ENCODE assay signal across 8 cellular contexts in the genomic region with DNA sequence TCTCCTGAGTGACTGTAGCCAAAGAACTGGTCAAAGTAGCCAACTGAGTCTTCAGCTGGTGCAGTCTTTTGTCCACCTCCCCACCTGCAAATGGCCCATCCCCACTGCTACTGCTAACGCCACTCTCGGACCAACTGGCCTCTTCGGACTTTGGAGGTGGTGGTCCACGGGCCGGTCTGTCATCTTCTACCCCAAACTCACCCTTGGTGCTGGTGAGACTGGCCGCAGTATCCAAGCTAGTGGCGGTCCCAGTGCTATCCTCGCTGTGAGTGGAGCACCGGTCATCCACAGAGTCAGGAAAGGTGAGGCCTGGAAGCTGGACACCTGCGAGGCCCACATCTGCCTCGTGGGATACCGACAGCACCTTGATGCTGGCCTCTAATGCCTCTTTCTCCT. TPM values are rescaled to one million over a fixed set of nuclear protein-coding genes. Genes with fewer than 3 reads are reported as not detected.
A peak's percentile ranks its signal among the peaks of the same experiment; 100 is the strongest.
DNase-seq lines count a peak whose midpoint lies in the region; ATAC-seq and TF ChIP-seq lines count a peak whose summit lies in the region.

No MANE protein-coding gene starts in this region.

- peaks cover 84% of the 10 kb centered on the region for H3K4me1 Mint-ChIP-seq in brain

- peaks cover 10% of the 10 kb centered on the region for H3K27me3 Mint-ChIP-seq in brain

- peak overlapping the region in 4 of 5 experiments; percentile 56 to 96 (median 90) for H3K27ac Mint-ChIP-seq in brain

- TF ChIP-seq CTCF in heart left ventricle (IDR thresholded peaks at IDR 0.05) (no peak), brain (conservative IDR thresholded peaks at IDR 0.05) (no peak), upper lobe of right lung (IDR thresholded peaks at IDR 0.05) (no peak)

- H2BK15ac ChIP-seq in mesendoderm (replicated peaks; ENCODE audit: low read depth), result no peak overlapping the region

- no peak for DNase-seq in heart left ventricle
- no peak for DNase-seq in cardiac septum (ENCODE audit: low spot score)
- no peak for DNase-seq in mesendoderm
- DNase-seq in upper lobe of right lung, result no peak
- no peak for DNase-seq in 8988T
- no peak for DNase-seq in NCI-H446 treated with DMSO at 0.1 percent for 48 hours (lab: John Stamatoyannopoulos, UW)

- H3K18ac ChIP-seq in mesendoderm (ENCODE audit: low read length), result no peak overlapping the region

- H3K9me3 Mint-ChIP-seq in brain, result peaks cover 0 to 3% (median 0%) of the 10 kb centered on the region in 5 experiments

- peak overlapping the region; percentile 53 to 99 (median 82) for H3K4me3 ChIP-seq in heart left ventricle
- peak overlapping the region; percentile 70 for H3K4me3 ChIP-seq in mesendoderm (ENCODE audit: low read length)
- peak overlapping the region; percentile 91 for H3K4me3 ChIP-seq in upper lobe of right lung

- H3K9ac ChIP-seq in mesendoderm (ENCODE audit: low read length), result peak overlapping the region; percentile 76

- H3K79me2 ChIP-seq in mesendoderm (ENCODE audit: control insufficient read depth, insufficient read depth, low read length), result peaks cover 14% of the 10 kb centered on the region

- H3K4me1 ChIP-seq in heart left ventricle (peaks cover 19 to 71% (median 54%) of the 10 kb centered on the region in 12 donors), mesendoderm (ENCODE audit: control insufficient read depth, low read depth, low read length) (peaks cover 3% of the 10 kb centered on the region), upper lobe of right lung (peaks cover 54% of the 10 kb centered on the region)

- H3K9me3 ChIP-seq in heart left ventricle (no peaks in the 10 kb centered on the region), upper lobe of right lung (no peaks in the 10 kb centered on the region)

- peaks cover 27% of the 10 kb centered on the region for H3K79me1 ChIP-seq in mesendoderm (ENCODE audit: low read length)

- no peak overlapping the region for H4K8ac ChIP-seq in mesendoderm (ENCODE audit: low read depth, low read length)

- H3K36me3 ChIP-seq in heart left ventricle (peaks cover 0 to 39% (median 32%) of the 10 kb centered on the region in 9 donors), mesendoderm (ENCODE audit: control insufficient read depth, insufficient read depth, low read length) (no peaks in the 10 kb centered on the region), upper lobe of right lung (peaks cover 33% of the 10 kb centered on the region)

- intact Hi-C loops in heart left ventricle (cut with DNase I) (loop anchor here in 7 of 10 donors (5.0 to 10.0 kb wide), 3 partner anchors 68 to 192 kb away; a partner anchor contains a TSS), cardiac septum (cut with DNase I) (loop anchor here (5.0 kb wide), 2 partner anchors 192 to 332 kb away; a partner anchor contains a TSS), upper lobe of right lung (cut with DNase I) (no loop called here)

- no peak overlapping the region for H2BK5ac ChIP-seq in mesendoderm (ENCODE audit: low read length)

- ATAC-seq in heart left ventricle, result no peak
- ATAC-seq in upper lobe of right lung, result no peak
- no peak for ATAC-seq in GM18868 (IDR thresholded peaks at IDR 0.05; ENCODE audit: unreplicated experiment)

- no peak overlapping the region for H2AK5ac ChIP-seq in mesendoderm (ENCODE audit: low read length)

- H3K4me3 Mint-ChIP-seq in brain, result peak overlapping the region; percentile 93 to 98 (median 96)

- no peak overlapping the region for H3K23ac ChIP-seq in mesendoderm (ENCODE audit: low read length)

- peaks cover 49% of the 10 kb centered on the region for H3K36me3 Mint-ChIP-seq in brain

- WGBS in heart left ventricle, 4 donors, result 32 to 36% (median 33%) methylated on average over 12 of the region's 12 CpGs
- no CpG with 5 or more reads among the region's 12 CpGs for WGBS in mesendoderm (ENCODE audit: extremely low coverage, insufficient coverage, low lambda C conversion rate)

- H2BK120ac ChIP-seq in mesendoderm (ENCODE audit: low read depth, low read length), result no peak overlapping the region

- H3K4ac ChIP-seq in mesendoderm (ENCODE audit: low read depth, low read length), result no peak overlapping the region

- H4K5ac ChIP-seq in mesendoderm (ENCODE audit: low read length), result no peak overlapping the region

- peak overlapping the region; percentile 63 for H3K4me2 ChIP-seq in mesendoderm (ENCODE audit: low read length)

- no peaks in the 10 kb centered on the region for H3K27me3 ChIP-seq in heart left ventricle
- no peaks in the 10 kb centered on the region for H3K27me3 ChIP-seq in mesendoderm (ENCODE audit: insufficient read depth, low read length, poor library complexity)
- no peaks in the 10 kb centered on the region for H3K27me3 ChIP-seq in upper lobe of right lung

- H3K56ac ChIP-seq in mesendoderm (ENCODE audit: low read length), result peak overlapping the region; percentile 76

- TF ChIP-seq POLR2A in heart left ventricle (IDR thresholded peaks at IDR 0.05), result no peak

- H3K27ac ChIP-seq in heart left ventricle, result peak overlapping the region in 9 of 12 donors; percentile 14 to 95 (median 92)
- H3K27ac ChIP-seq in mesendoderm (ENCODE audit: low read depth, low read length), result no peak overlapping the region
- H3K27ac ChIP-seq in upper lobe of right lung, result peak overlapping the region; percentile 89

RNA-seq across cellular contexts. Expression of a gene that starts 0.8 kb away (rescaled TPM):
- total RNA-seq in heart left ventricle (10 to 100 TPM in 2 of 9 donors, 1 to 10 TPM in 7; 5.8 to 12.8 (median 8.0) TPM), cardiac septum (6.8 TPM), upper lobe of right lung (18.1 TPM)
- polyA plus RNA-seq in heart left ventricle (10 to 100 TPM in 1 of 2 donors, 1 to 10 TPM in 1; 2.2 to 12.1 TPM), brain (ENCODE audit: insufficient read depth, low read depth, low replicate concordance) (9.7 TPM)
- polyA plus RNA-seq in mesendoderm (2013, experiment 1 of 2), result 7.3 TPM
- polyA plus RNA-seq in mesendoderm (2013, experiment 2 of 2), result 7.7 TPM

RNA-seq across cellular contexts. Expression of a gene that starts 3.6 kb away (rescaled TPM):
- total RNA-seq in heart left ventricle (100 to 1,000 TPM in 3 of 9 donors, 10 to 100 TPM in 6; 85.3 to 196 (median 96.3) TPM), cardiac septum (102 TPM), upper lobe of right lung (92.9 TPM)
- polyA plus RNA-seq in heart left ventricle (100 to 1,000 TPM; 136 to 173 TPM), brain (ENCODE audit: insufficient read depth, low read depth, low replicate concordance) (328 TPM)
- polyA plus RNA-seq in mesendoderm (2013, experiment 1 of 2), result 102 TPM
- 97.3 TPM for polyA plus RNA-seq in mesendoderm (2013, experiment 2 of 2)

RNA-seq across cellular contexts. Expression of a gene that starts 8.9 kb away (rescaled TPM):
- total RNA-seq in heart left ventricle (1 to 10 TPM in 2 of 9 donors, under 1 TPM in 1, not detected in 6; 0.64 to 5.6 (median 1.8) TPM), cardiac septum (0.27 TPM), upper lobe of right lung (0.78 TPM)
- polyA plus RNA-seq in heart left ventricle (under 1 TPM; 0.11 to 0.46 TPM), brain (ENCODE audit: insufficient read depth, low read depth, low replicate concordance) (1.3 TPM)
- polyA plus RNA-seq in mesendoderm (2013, experiment 1 of 2), result 0.93 TPM
- polyA plus RNA-seq in mesendoderm (2013, experiment 2 of 2), result 1.1 TPM

RNA-seq across cellular contexts. Expression of a gene that starts 33.3 kb away (rescaled TPM):
- not detected for total RNA-seq in heart left ventricle
- polyA plus RNA-seq in heart left ventricle, result not detected
- not detected for total RNA-seq in cardiac septum
- not detected for polyA plus RNA-seq in brain (ENCODE audit: insufficient read depth, low read depth, low replicate concordance)
- polyA plus RNA-seq in mesendoderm (2013, experiment 1 of 2), result 0.24 TPM
- 0.24 TPM for polyA plus RNA-seq in mesendoderm (2013, experiment 2 of 2)
- not detected for total RNA-seq in upper lobe of right lung
